ENCODE assay signal across 1 cellular context in the genomic region with DNA sequence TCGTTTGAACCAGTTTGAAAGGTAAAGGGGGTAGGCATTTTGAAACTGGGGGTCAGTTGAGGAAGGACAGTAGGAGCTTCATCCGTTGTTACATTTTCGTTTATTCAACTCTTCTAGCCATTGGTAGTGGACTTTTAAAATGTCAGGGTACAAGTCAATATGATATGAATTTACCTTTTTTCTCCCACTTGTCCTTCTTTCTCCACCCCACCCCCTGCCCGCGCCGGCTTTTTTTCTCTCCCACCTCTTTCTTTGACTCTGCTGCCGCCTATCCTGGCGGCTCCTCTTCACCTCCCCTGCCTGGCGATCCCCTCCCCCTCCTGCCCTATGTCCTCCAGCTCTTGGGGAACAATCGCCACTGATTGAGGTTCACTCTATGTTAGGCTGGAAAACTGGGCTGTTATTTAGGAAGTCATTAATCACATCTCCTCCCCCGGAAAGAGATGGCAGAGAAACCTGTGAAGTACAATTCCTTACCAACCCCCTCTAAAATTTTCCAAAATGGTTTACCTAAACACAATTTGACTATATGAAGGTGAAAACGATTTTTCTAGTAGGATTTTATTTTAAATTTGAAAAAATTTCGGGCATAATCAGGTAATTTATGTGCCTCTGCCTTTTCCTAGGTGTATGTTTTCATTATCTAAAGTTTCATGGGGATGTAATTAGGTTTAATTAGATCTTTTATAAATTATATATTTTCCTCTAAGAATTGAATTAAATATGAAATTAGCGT.
TF ChIP-seq lines count a peak whose summit lies in the region.

No MANE protein-coding gene starts in this region.

TF ChIP-seq in HepG2, 621 proteins besides CTCF, POLR2A, EP300 and RAD21 (continued from another document and continues in another):
- TF ChIP-seq, protein P1, sequence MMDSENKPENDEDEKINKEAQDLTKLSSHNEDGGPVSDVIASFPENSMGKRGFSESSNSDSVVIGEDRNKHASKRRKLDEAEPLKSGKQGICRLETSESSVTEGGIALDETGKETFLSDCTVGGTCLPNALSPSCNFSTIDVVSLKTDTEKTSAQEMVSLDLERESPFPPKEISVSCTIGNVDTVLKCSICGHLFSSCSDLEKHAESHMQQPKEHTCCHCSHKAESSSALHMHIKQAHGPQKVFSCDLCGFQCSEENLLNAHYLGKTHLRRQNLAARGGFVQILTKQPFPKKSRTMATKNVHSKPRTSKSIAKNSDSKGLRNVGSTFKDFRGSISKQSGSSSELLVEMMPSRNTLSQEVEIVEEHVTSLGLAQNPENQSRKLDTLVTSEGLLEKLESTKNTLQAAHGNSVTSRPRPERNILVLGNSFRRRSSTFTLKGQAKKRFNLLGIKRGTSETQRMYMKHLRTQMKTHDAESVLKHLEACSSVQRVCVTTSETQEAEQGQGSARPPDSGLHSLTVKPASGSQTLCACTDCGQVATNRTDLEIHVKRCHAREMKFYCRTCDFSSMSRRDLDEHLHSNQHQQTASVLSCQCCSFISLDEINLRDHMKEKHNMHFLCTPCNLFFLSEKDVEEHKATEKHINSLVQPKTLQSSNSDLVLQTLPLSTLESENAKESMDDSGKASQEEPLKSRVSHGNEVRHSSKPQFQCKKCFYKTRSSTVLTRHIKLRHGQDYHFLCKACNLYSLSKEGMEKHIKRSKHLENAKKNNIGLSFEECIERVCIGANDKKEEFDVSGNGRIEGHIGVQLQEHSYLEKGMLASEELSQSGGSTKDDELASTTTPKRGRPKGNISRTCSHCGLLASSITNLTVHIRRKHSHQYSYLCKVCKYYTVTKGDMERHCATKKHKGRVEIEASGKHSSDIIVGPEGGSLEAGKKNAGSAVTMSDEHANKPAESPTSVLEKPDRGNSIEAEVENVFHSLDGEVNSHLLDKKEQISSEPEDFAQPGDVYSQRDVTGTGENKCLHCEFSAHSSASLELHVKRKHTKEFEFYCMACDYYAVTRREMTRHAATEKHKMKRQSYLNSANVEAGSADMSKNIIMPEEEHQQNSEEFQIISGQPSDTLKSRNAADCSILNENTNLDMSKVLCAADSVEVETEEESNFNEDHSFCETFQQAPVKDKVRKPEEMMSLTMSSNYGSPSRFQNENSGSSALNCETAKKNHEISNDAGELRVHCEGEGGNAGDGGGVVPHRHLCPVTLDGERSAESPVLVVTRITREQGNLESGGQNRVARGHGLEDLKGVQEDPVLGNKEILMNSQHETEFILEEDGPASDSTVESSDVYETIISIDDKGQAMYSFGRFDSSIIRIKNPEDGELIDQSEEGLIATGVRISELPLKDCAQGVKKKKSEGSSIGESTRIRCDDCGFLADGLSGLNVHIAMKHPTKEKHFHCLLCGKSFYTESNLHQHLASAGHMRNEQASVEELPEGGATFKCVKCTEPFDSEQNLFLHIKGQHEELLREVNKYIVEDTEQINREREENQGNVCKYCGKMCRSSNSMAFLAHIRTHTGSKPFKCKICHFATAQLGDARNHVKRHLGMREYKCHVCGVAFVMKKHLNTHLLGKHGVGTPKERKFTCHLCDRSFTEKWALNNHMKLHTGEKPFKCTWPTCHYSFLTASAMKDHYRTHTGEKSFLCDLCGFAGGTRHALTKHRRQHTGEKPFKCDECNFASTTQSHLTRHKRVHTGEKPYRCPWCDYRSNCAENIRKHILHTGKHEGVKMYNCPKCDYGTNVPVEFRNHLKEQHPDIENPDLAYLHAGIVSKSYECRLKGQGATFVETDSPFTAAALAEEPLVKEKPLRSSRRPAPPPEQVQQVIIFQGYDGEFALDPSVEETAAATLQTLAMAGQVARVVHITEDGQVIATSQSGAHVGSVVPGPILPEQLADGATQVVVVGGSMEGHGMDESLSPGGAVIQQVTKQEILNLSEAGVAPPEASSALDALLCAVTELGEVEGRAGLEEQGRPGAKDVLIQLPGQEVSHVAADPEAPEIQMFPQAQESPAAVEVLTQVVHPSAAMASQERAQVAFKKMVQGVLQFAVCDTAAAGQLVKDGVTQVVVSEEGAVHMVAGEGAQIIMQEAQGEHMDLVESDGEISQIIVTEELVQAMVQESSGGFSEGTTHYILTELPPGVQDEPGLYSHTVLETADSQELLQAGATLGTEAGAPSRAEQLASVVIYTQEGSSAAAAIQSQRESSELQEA (CRISPR knock-in tag; IDR thresholded peaks at IDR 0.05; ENCODE audit: not compliant biosample characterization) = no peak
- TF ChIP-seq HNRNPLL (IDR thresholded peaks at IDR 0.05; ENCODE audit: low read depth, low read length, poor library complexity, severe bottlenecking) = no peak
- no peak for TF ChIP-seq ZNF33A (CRISPR knock-in tag; IDR thresholded peaks at IDR 0.05; ENCODE audit: borderline replicate concordance)
- no peak for TF ChIP-seq MED8 (CRISPR knock-in tag; IDR thresholded peaks at IDR 0.05; ENCODE audit: insufficient replicate concordance)
- TF ChIP-seq, protein P2, sequence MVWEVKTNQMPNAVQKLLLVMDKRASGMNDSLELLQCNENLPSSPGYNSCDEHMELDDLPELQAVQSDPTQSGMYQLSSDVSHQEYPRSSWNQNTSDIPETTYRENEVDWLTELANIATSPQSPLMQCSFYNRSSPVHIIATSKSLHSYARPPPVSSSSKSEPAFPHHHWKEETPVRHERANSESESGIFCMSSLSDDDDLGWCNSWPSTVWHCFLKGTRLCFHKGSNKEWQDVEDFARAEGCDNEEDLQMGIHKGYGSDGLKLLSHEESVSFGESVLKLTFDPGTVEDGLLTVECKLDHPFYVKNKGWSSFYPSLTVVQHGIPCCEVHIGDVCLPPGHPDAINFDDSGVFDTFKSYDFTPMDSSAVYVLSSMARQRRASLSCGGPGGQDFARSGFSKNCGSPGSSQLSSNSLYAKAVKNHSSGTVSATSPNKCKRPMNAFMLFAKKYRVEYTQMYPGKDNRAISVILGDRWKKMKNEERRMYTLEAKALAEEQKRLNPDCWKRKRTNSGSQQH (CRISPR knock-in tag; IDR thresholded peaks at IDR 0.05; ENCODE audit: low read depth) = no peak
- no peak for TF ChIP-seq ZNF776 (CRISPR knock-in tag; IDR thresholded peaks at IDR 0.05)
- TF ChIP-seq ZNF569 (CRISPR knock-in tag; IDR thresholded peaks at IDR 0.05; ENCODE audit: borderline replicate concordance) = no peak
- TF ChIP-seq, protein P3, sequence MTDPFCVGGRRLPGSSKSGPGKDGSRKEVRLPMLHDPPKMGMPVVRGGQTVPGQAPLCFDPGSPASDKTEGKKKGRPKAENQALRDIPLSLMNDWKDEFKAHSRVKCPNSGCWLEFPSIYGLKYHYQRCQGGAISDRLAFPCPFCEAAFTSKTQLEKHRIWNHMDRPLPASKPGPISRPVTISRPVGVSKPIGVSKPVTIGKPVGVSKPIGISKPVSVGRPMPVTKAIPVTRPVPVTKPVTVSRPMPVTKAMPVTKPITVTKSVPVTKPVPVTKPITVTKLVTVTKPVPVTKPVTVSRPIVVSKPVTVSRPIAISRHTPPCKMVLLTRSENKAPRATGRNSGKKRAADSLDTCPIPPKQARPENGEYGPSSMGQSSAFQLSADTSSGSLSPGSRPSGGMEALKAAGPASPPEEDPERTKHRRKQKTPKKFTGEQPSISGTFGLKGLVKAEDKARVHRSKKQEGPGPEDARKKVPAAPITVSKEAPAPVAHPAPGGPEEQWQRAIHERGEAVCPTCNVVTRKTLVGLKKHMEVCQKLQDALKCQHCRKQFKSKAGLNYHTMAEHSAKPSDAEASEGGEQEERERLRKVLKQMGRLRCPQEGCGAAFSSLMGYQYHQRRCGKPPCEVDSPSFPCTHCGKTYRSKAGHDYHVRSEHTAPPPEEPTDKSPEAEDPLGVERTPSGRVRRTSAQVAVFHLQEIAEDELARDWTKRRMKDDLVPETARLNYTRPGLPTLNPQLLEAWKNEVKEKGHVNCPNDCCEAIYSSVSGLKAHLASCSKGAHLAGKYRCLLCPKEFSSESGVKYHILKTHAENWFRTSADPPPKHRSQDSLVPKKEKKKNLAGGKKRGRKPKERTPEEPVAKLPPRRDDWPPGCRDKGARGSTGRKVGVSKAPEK (CRISPR knock-in tag; IDR thresholded peaks at IDR 0.05; ENCODE audit: borderline replicate concordance) = no peak
- TF ChIP-seq RFX3 (CRISPR knock-in tag; IDR thresholded peaks at IDR 0.05) = no peak
- no peak for TF ChIP-seq ZNF724P (CRISPR knock-in tag; IDR thresholded peaks at IDR 0.05; ENCODE audit: borderline replicate concordance)
- TF ChIP-seq, protein P4, sequence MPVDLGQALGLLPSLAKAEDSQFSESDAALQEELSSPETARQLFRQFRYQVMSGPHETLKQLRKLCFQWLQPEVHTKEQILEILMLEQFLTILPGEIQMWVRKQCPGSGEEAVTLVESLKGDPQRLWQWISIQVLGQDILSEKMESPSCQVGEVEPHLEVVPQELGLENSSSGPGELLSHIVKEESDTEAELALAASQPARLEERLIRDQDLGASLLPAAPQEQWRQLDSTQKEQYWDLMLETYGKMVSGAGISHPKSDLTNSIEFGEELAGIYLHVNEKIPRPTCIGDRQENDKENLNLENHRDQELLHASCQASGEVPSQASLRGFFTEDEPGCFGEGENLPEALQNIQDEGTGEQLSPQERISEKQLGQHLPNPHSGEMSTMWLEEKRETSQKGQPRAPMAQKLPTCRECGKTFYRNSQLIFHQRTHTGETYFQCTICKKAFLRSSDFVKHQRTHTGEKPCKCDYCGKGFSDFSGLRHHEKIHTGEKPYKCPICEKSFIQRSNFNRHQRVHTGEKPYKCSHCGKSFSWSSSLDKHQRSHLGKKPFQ (CRISPR knock-in tag; IDR thresholded peaks at IDR 0.05; ENCODE audit: insufficient replicate concordance) = no peak
- no peak for TF ChIP-seq RARA (CRISPR knock-in tag; IDR thresholded peaks at IDR 0.05)
- no peak for TF ChIP-seq PITX1 (CRISPR knock-in tag; IDR thresholded peaks at IDR 0.05)
- TF ChIP-seq ZNF251 (CRISPR knock-in tag; IDR thresholded peaks at IDR 0.05) = no peak
- TF ChIP-seq NR2C2 (CRISPR knock-in tag; IDR thresholded peaks at IDR 0.05; ENCODE audit: borderline replicate concordance) = no peak
- no peak for TF ChIP-seq CAMTA2 (CRISPR knock-in tag; IDR thresholded peaks at IDR 0.05; ENCODE audit: borderline replicate concordance)
- no peak for TF ChIP-seq HIVEP1 (CRISPR knock-in tag; IDR thresholded peaks at IDR 0.05)
- TF ChIP-seq, protein P5, sequence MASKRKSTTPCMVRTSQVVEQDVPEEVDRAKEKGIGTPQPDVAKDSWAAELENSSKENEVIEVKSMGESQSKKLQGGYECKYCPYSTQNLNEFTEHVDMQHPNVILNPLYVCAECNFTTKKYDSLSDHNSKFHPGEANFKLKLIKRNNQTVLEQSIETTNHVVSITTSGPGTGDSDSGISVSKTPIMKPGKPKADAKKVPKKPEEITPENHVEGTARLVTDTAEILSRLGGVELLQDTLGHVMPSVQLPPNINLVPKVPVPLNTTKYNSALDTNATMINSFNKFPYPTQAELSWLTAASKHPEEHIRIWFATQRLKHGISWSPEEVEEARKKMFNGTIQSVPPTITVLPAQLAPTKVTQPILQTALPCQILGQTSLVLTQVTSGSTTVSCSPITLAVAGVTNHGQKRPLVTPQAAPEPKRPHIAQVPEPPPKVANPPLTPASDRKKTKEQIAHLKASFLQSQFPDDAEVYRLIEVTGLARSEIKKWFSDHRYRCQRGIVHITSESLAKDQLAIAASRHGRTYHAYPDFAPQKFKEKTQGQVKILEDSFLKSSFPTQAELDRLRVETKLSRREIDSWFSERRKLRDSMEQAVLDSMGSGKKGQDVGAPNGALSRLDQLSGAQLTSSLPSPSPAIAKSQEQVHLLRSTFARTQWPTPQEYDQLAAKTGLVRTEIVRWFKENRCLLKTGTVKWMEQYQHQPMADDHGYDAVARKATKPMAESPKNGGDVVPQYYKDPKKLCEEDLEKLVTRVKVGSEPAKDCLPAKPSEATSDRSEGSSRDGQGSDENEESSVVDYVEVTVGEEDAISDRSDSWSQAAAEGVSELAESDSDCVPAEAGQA (IDR thresholded peaks at IDR 0.05; ENCODE audit: low read depth) = no peak
- TF ChIP-seq, protein P5 (CRISPR knock-in tag; IDR thresholded peaks at IDR 0.05; ENCODE audit: borderline replicate concordance) = 0 out of 2 replicates have a peak, but pooled peaks have one; percentile 18
- no peak for TF ChIP-seq ZNF790 (CRISPR knock-in tag; IDR thresholded peaks at IDR 0.05; ENCODE audit: borderline replicate concordance)
- TF ChIP-seq, protein P6, sequence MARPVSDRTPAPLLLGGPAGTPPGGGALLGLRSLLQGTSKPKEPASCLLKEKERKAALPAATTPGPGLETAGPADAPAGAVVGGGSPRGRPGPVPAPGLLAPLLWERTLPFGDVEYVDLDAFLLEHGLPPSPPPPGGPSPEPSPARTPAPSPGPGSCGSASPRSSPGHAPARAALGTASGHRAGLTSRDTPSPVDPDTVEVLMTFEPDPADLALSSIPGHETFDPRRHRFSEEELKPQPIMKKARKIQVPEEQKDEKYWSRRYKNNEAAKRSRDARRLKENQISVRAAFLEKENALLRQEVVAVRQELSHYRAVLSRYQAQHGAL (CRISPR knock-in tag; IDR thresholded peaks at IDR 0.05; ENCODE audit: not compliant biosample characterization) = no peak
- TF ChIP-seq, protein P7, sequence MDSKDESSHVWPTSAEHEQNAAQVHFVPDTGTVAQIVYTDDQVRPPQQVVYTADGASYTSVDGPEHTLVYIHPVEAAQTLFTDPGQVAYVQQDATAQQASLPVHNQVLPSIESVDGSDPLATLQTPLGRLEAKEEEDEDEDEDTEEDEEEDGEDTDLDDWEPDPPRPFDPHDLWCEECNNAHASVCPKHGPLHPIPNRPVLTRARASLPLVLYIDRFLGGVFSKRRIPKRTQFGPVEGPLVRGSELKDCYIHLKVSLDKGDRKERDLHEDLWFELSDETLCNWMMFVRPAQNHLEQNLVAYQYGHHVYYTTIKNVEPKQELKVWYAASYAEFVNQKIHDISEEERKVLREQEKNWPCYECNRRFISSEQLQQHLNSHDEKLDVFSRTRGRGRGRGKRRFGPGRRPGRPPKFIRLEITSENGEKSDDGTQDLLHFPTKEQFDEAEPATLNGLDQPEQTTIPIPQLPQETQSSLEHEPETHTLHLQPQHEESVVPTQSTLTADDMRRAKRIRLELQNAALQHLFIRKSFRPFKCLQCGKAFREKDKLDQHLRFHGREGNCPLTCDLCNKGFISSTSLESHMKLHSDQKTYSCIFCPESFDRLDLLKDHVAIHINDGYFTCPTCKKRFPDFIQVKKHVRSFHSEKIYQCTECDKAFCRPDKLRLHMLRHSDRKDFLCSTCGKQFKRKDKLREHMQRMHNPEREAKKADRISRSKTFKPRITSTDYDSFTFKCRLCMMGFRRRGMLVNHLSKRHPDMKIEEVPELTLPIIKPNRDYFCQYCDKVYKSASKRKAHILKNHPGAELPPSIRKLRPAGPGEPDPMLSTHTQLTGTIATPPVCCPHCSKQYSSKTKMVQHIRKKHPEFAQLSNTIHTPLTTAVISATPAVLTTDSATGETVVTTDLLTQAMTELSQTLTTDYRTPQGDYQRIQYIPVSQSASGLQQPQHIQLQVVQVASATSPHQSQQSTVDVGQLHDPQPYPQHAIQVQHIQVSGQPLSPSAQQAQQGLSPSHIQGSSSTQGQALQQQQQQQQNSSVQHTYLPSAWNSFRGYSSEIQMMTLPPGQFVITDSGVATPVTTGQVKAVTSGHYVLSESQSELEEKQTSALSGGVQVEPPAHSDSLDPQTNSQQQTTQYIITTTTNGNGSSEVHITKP (CRISPR knock-in tag; IDR thresholded peaks at IDR 0.05; ENCODE audit: low read depth) = peak; percentile 85
- no peak for TF ChIP-seq ZNF629 (CRISPR knock-in tag; conservative IDR thresholded peaks at IDR 0.05)
